In genomic region chr1:229625893-229626831, GRCh38 we compare ENCODE assay signal across 8 cellular contexts. TPM values are rescaled to one million over a fixed set of nuclear protein-coding genes. Genes with fewer than 3 reads are reported as not detected.
DNase-seq lines count a peak whose midpoint lies in the region; ATAC-seq and TF ChIP-seq lines count a peak whose summit lies in the region.

TSS of gene TAF5L (minus strand) at chr1:229626122. CDS start at chr1:229614482, 11,640 bp downstream.
TSS of gene URB2 (plus strand) at chr1:229626247. CDS start at chr1:229627634, 1,387 bp downstream.

- no peak for TF ChIP-seq CTCF in fibroblast of the aortic adventitia (IDR thresholded peaks at IDR 0.05; ENCODE audit: insufficient read depth, low read length)
- no peak for TF ChIP-seq CTCF in nephron (IDR thresholded peaks at IDR 0.05; ENCODE audit: unreplicated experiment in 3 of 3)

- peak; percentile 84 for TF ChIP-seq POLR2A in Raji (IDR thresholded peaks at IDR 0.05; ENCODE audit: insufficient read depth, low read depth, low read length)

- no peaks in the 10 kb centered on the region for H3K9me3 Mint-ChIP-seq in nephron

- ATAC-seq in GM21619 (IDR thresholded peaks at IDR 0.05; ENCODE audit: unreplicated experiment): peak; percentile 72
- peak; percentile 95 for ATAC-seq in stimulated activated naive CD8-positive, alpha-beta T cell treated with anti-CD3 and anti-CD28 coated beads, Interleukin-15, Interleukin-2, amounts not matched to agents 100 U/mL and 50 U/mL, for 24 hours

- H3K4me3 Mint-ChIP-seq in nephron: peak within 1 kb of the TSS; percentile 98 to 99 (median 99)

- H3K27me3 Mint-ChIP-seq in nephron (ENCODE audit: low read depth): no peaks in the 10 kb centered on the region

- H3K4me1 Mint-ChIP-seq in nephron: peaks cover 30% of the 10 kb centered on the region

- peak within 1 kb of the TSS; percentile 89 for H3K4me3 ChIP-seq in fibroblast of the aortic adventitia (ENCODE audit: low read depth, low read length)

- DNase-seq in DMS79 (lab: John Stamatoyannopoulos, UW) (peak; percentile 55), KG1 (lab: John Stamatoyannopoulos, UW) (peak; percentile 53), fibroblast of the aortic adventitia (ENCODE audit: low read depth) (peak; percentile 82)
- peak; percentile 79 for DNase-seq in activated T-helper 9 cell treated with anti-CD3 and anti-CD28 coated beads, Interleukin-2, amount 50 U/mL, for 16 hours (ENCODE audit: low read depth)
- DNase-seq in stimulated activated naive CD8-positive, alpha-beta T cell treated with anti-CD3 and anti-CD28 coated beads, Interleukin-15, Interleukin-2, amounts not matched to agents 100 U/mL and 50 U/mL, for 24 hours: peak; percentile 89

- peak within 1 kb of the TSS; percentile 70 to 91 (median 91) for H3K27ac Mint-ChIP-seq in nephron

- peaks cover 7% of the 10 kb centered on the region for H3K36me3 Mint-ChIP-seq in nephron (ENCODE audit: low read depth)

RNA-seq across cellular contexts. Expression of gene TAF5L, which starts in this region (rescaled TPM):
- total RNA-seq in fibroblast of the aortic adventitia (ENCODE audit: low replicate concordance): 9.9 and 14.3 TPM in 2 replicates

RNA-seq across cellular contexts. Expression of gene URB2, which starts in this region (rescaled TPM):
- total RNA-seq in fibroblast of the aortic adventitia (ENCODE audit: low replicate concordance): 9.6 and 10.7 TPM in 2 replicates

Comparison
In these comparisons a context has a peak if more than half of its experiments do, and no peak if none do; other contexts are left out.
1. Peak in every context shown above with its lines: DNase-seq, ATAC-seq and H3K4me3 ChIP-seq.